In genomic region chr1:193960040-193960439, GRCh38 we compare ENCODE assay signal across 24 cellular contexts.
"Had no signal": no experiment of that assay in that cellular context is flagged by ENCODE, and none has a peak within 500 bp of the region (broad histone marks: within the 10 kb centered on the region; RNA-seq: fewer than 3 reads in every experiment).

No MANE protein-coding gene starts in this region.

- H3K4me1 Mint-ChIP-seq: memory B cell; stimulated activated naive B cell treated with anti-CD40 and anti-IgM and Interleukin-4, amounts not matched to agents 10 μg/mL and 1 μg/mL and 100 μg/mL, for 72 hours; stimulated activated naive CD8-positive, alpha-beta T cell treated with anti-CD3 and anti-CD28 coated beads, Interleukin-15, amount 100 ng/mL, for 72 hours had no signal

- H3K4me3 Mint-ChIP-seq: memory B cell; natural killer cell treated with Interleukin-12 subunit alpha and Interleukin-12 subunit beta and Interleukin-15 and Interleukin-18, amount 100 ng/mL, for 72 hours; stimulated activated naive B cell treated with anti-CD40 and anti-IgM and Interleukin-4, amounts not matched to agents 10 μg/mL and 1 μg/mL and 100 μg/mL, for 72 hours; stimulated activated naive CD8-positive, alpha-beta T cell treated with anti-CD3 and anti-CD28 coated beads, Interleukin-15, amount 100 ng/mL, for 72 hours had no signal

- H3K27ac ChIP-seq: colonic mucosa, esophagus squamous epithelium, gastroesophageal sphincter, lower lobe of right lung, ovary, right lobe of liver, testis, tibial nerve had no signal

- H3K4me1 ChIP-seq: colonic mucosa, esophagus squamous epithelium, lower lobe of right lung, right lobe of liver, testis, tibial nerve had no signal

- H3K36me3 ChIP-seq: colonic mucosa, esophagus squamous epithelium, gastroesophageal sphincter, lower lobe of right lung, ovary, right lobe of liver, tibial nerve had no signal

- H3K9me3 ChIP-seq: colonic mucosa, esophagus squamous epithelium, gastroesophageal sphincter, lower lobe of right lung, ovary, right lobe of liver, testis, tibial nerve had no signal

- H3K27ac Mint-ChIP-seq: memory B cell; natural killer cell treated with Interleukin-12 subunit alpha and Interleukin-12 subunit beta and Interleukin-15 and Interleukin-18, amount 100 ng/mL, for 72 hours; progenitor cell of endocrine pancreas; stimulated activated naive B cell treated with anti-CD40 and anti-IgM and Interleukin-4, amounts not matched to agents 10 μg/mL and 1 μg/mL and 100 μg/mL, for 72 hours; stimulated activated naive CD8-positive, alpha-beta T cell treated with anti-CD3 and anti-CD28 coated beads, Interleukin-15, amount 100 ng/mL, for 72 hours had no signal

- H3K27me3 ChIP-seq: colonic mucosa, esophagus squamous epithelium, gastroesophageal sphincter, ovary, right lobe of liver, testis, tibial nerve had no signal

- H3K9me3 Mint-ChIP-seq: stimulated activated naive B cell treated with anti-CD40 and anti-IgM and Interleukin-4, amounts not matched to agents 10 μg/mL and 1 μg/mL and 100 μg/mL, for 72 hours had no signal

- DNase-seq: caudate nucleus; colonic mucosa; dermis blood vessel endothelial cell; esophagus squamous epithelium; foreskin fibroblast; glutamatergic neuron; hippocampal formation; kidney glomerular epithelial cell; lower lobe of right lung; midbrain; ovary; right lobe of liver; stimulated activated CD4-positive, alpha-beta T cell treated with anti-CD3 and anti-CD28 coated beads, Interleukin-15, amount 100 ng/mL, for 24 hours; stimulated activated CD4-positive, alpha-beta T cell treated with anti-CD3 and anti-CD28 coated beads, Interleukin-1b, Interleukin-23, amount 100 ng/mL, for 48 hours; stimulated activated CD4-positive, alpha-beta T cell treated with anti-CD3 and anti-CD28 coated beads, Interleukin-4, amount 100 ng/mL, for 24 hours; stimulated activated naive B cell treated with anti-CD40 and anti-IgM and Interleukin-4, amounts not matched to agents 10 μg/mL and 1 μg/mL and 100 μg/mL, for 72 hours; stimulated activated naive CD8-positive, alpha-beta T cell treated with anti-CD3 and anti-CD28 coated beads, Interleukin-15, amount 100 ng/mL, for 72 hours; testis had no signal

- ATAC-seq: gastroesophageal sphincter; left lobe of liver; lower lobe of right lung; natural killer cell treated with Interleukin-12 subunit alpha and Interleukin-12 subunit beta and Interleukin-15 and Interleukin-18, amount 100 ng/mL, for 72 hours; right lobe of liver; stimulated activated naive B cell treated with anti-CD40 and anti-IgM and Interleukin-4, amounts not matched to agents 10 μg/mL and 1 μg/mL and 100 μg/mL, for 72 hours; stimulated activated naive CD8-positive, alpha-beta T cell treated with anti-CD3 and anti-CD28 coated beads, Interleukin-15, amount 100 ng/mL, for 72 hours had no signal

- H3K4me3 ChIP-seq: colonic mucosa, esophagus squamous epithelium, gastroesophageal sphincter, lower lobe of right lung, ovary, right lobe of liver, testis, tibial nerve had no signal

- H3K27me3 Mint-ChIP-seq: memory B cell; natural killer cell treated with Interleukin-12 subunit alpha and Interleukin-12 subunit beta and Interleukin-15 and Interleukin-18, amount 100 ng/mL, for 72 hours; progenitor cell of endocrine pancreas; stimulated activated naive CD8-positive, alpha-beta T cell treated with anti-CD3 and anti-CD28 coated beads, Interleukin-15, amount 100 ng/mL, for 72 hours had no signal

- H3K36me3 Mint-ChIP-seq: memory B cell; natural killer cell treated with Interleukin-12 subunit alpha and Interleukin-12 subunit beta and Interleukin-15 and Interleukin-18, amount 100 ng/mL, for 72 hours; stimulated activated naive B cell treated with anti-CD40 and anti-IgM and Interleukin-4, amounts not matched to agents 10 μg/mL and 1 μg/mL and 100 μg/mL, for 72 hours had no signal
